13 cellular contexts compared by ENCODE assay signal in genomic region chr12:56718636-56719035, GRCh38. TPM values are rescaled to one million over a fixed set of nuclear protein-coding genes. Genes with fewer than 3 reads are reported as not detected.
DNase-seq lines count a peak whose midpoint lies in the region; ATAC-seq and TF ChIP-seq lines count a peak whose summit lies in the region.
"Had no signal": no experiment of that assay in that cellular context is flagged by ENCODE, and none has a peak within 500 bp of the region (broad histone marks: within the 10 kb centered on the region; RNA-seq: fewer than 3 reads in every experiment).

No MANE protein-coding gene starts in this region.

- no peaks in the 10 kb centered on the region for H3K27me3 Mint-ChIP-seq in stimulated activated naive CD8-positive, alpha-beta T cell treated with anti-CD3 and anti-CD28 coated beads, Interleukin-15, amount 100 ng/mL, for 72 hours

- no peak for ATAC-seq in stimulated activated naive CD8-positive, alpha-beta T cell treated with anti-CD3 and anti-CD28 coated beads, Interleukin-15, amount 100 ng/mL, for 72 hours
- no peak for ATAC-seq in GM18505 (IDR thresholded peaks at IDR 0.05; ENCODE audit: unreplicated experiment)

- no peak overlapping the region for H2AFZ ChIP-seq in SU-DHL-6 (ENCODE audit: low read depth, low read length, severe bottlenecking)

- peaks cover 65% of the 10 kb centered on the region for H4K20me1 ChIP-seq in SU-DHL-6 (ENCODE audit: low read depth, low read length)

- no peaks in the 10 kb centered on the region for H3K9me3 Mint-ChIP-seq in stimulated activated naive CD8-positive, alpha-beta T cell treated with anti-CD3 and anti-CD28 coated beads, Interleukin-15, amount 100 ng/mL, for 72 hours

- H3K27me3 ChIP-seq in SU-DHL-6 (ENCODE audit: low read length) (no peaks in the 10 kb centered on the region), right atrium auricular region (no peaks in the 10 kb centered on the region)
- H3K27me3 ChIP-seq: colonic mucosa, suprapubic skin had no signal

- DNase-seq in activated effector memory CD4-positive, alpha-beta T cell treated with anti-CD3 and anti-CD28 coated beads, Interleukin-2, amount 50 U/mL, for 16 hours = peak; percentile 25
- no peak for DNase-seq in activated effector memory CD4-positive, alpha-beta T cell treated with Interleukin-2 at 50 U/mL for 16 hours
- peak; percentile 30 for DNase-seq in islet precursor cell
- DNase-seq in stimulated activated naive CD8-positive, alpha-beta T cell treated with anti-CD3 and anti-CD28 coated beads, Interleukin-15, amount 100 ng/mL, for 72 hours = no peak
- no peak for DNase-seq in right atrium auricular region (ENCODE audit: low spot score)
- DNase-seq in hippocampal formation (lab: John Stamatoyannopoulos, UW) = no peak
- DNase-seq: AML-193; colonic mucosa; NCI-H2029; stimulated activated CD4-positive, alpha-beta T cell treated with anti-CD3 and anti-CD28 coated beads, Interleukin-4, amount 100 ng/mL, for 1 hour had no signal

- H3K4me1 Mint-ChIP-seq in stimulated activated naive CD8-positive, alpha-beta T cell treated with anti-CD3 and anti-CD28 coated beads, Interleukin-15, amount 100 ng/mL, for 72 hours = peaks cover 66% of the 10 kb centered on the region

- peak overlapping the region; percentile 95 for H3K27ac Mint-ChIP-seq in stimulated activated naive CD8-positive, alpha-beta T cell treated with anti-CD3 and anti-CD28 coated beads, Interleukin-15, amount 100 ng/mL, for 72 hours

- H3K36me3 ChIP-seq in SU-DHL-6 (ENCODE audit: low read length) (peaks cover 31% of the 10 kb centered on the region), right atrium auricular region (peaks cover 45% of the 10 kb centered on the region)

- peak overlapping the region; percentile 93 to 98 for H3K4me3 Mint-ChIP-seq in stimulated activated naive CD8-positive, alpha-beta T cell treated with anti-CD3 and anti-CD28 coated beads, Interleukin-15, amount 100 ng/mL, for 72 hours

- no peak overlapping the region for H3K4me2 ChIP-seq in SU-DHL-6 (ENCODE audit: low read depth, low read length, poor library complexity, severe bottlenecking)

- H3K9me2 ChIP-seq in SU-DHL-6 (replicated peaks; ENCODE audit: insufficient read depth, low read length) = no peaks in the 10 kb centered on the region

- H3K4me1 ChIP-seq in right atrium auricular region = peaks cover 0 to 80% of the 10 kb centered on the region in 2 donors

- peaks cover 78% of the 10 kb centered on the region for H3K79me2 ChIP-seq in SU-DHL-6 (ENCODE audit: insufficient read depth, low read length)

- no peak for TF ChIP-seq POLR2A in GM18505 (IDR thresholded peaks at IDR 0.05; ENCODE audit: borderline replicate concordance, extremely low read depth, insufficient read depth, insufficient read length)

- H3K4me3 ChIP-seq in SU-DHL-6 (ENCODE audit: insufficient read depth, low read length, poor library complexity, severe bottlenecking) (no peak overlapping the region), right atrium auricular region (no peak overlapping the region)
- H3K4me3 ChIP-seq: colonic mucosa, suprapubic skin had no signal

- H3K9me3 ChIP-seq in SU-DHL-6 (ENCODE audit: insufficient read depth, low read length) (no peaks in the 10 kb centered on the region), right atrium auricular region (no peaks in the 10 kb centered on the region)
- H3K9me3 ChIP-seq: colonic mucosa, suprapubic skin had no signal

- TF ChIP-seq CTCF in SU-DHL-6 (IDR thresholded peaks at IDR 0.05; ENCODE audit: insufficient read depth, low read length, poor library complexity, severe bottlenecking) (no peak), right atrium auricular region (IDR thresholded peaks at IDR 0.05) (no peak)

- H3K27ac ChIP-seq in SU-DHL-6 (ENCODE audit: low read depth, low read length) (peak overlapping the region; percentile 32), right atrium auricular region (no peak overlapping the region)
- H3K27ac ChIP-seq: colonic mucosa, suprapubic skin had no signal

- H3K9ac ChIP-seq in SU-DHL-6 (ENCODE audit: low read length) = no peak overlapping the region

- H3F3A ChIP-seq in SU-DHL-6 (ENCODE audit: insufficient read depth) = peaks cover 39% of the 10 kb centered on the region

RNA-seq across cellular contexts. Expression of gene NACA, which starts 6.5 kb away (rescaled TPM):
- total RNA-seq in right atrium auricular region = 100 to 1,000 TPM; 529 to 636 TPM

RNA-seq across cellular contexts. Expression of gene PTGES3, which starts 30.6 kb away (rescaled TPM):
- total RNA-seq in right atrium auricular region = 10 to 100 TPM; 69.6 to 71.1 TPM

RNA-seq across cellular contexts. Expression of gene PRIM1, which starts 33.5 kb away (rescaled TPM):
- total RNA-seq in right atrium auricular region = 1 to 10 TPM; 2.2 to 2.6 TPM

RNA-seq across cellular contexts. Expression of gene HSD17B6, which starts 44.5 kb away (rescaled TPM):
- 1 to 10 TPM in 1 of 2 donors, under 1 TPM in 1; 0.41 to 4.8 TPM for total RNA-seq in right atrium auricular region

Comparison
In these comparisons a context has a peak if more than half of its experiments do, and no peak if none do; other contexts are left out.
1. DNase-seq: peak in activated effector memory CD4-positive, alpha-beta T cell treated with anti-CD3 and anti-CD28 coated beads, Interleukin-2, amount 50 U/mL, for 16 hours (single experiment) and islet precursor cell (single experiment); none in activated effector memory CD4-positive, alpha-beta T cell treated with Interleukin-2 at 50 U/mL for 16 hours (single experiment), stimulated activated naive CD8-positive, alpha-beta T cell treated with anti-CD3 and anti-CD28 coated beads, Interleukin-15, amount 100 ng/mL, for 72 hours (0 of 2), right atrium auricular region (single experiment) and hippocampal formation (0 of 2).